Comparison of ENCODE assay signal across 17 cellular contexts in the genomic region with DNA sequence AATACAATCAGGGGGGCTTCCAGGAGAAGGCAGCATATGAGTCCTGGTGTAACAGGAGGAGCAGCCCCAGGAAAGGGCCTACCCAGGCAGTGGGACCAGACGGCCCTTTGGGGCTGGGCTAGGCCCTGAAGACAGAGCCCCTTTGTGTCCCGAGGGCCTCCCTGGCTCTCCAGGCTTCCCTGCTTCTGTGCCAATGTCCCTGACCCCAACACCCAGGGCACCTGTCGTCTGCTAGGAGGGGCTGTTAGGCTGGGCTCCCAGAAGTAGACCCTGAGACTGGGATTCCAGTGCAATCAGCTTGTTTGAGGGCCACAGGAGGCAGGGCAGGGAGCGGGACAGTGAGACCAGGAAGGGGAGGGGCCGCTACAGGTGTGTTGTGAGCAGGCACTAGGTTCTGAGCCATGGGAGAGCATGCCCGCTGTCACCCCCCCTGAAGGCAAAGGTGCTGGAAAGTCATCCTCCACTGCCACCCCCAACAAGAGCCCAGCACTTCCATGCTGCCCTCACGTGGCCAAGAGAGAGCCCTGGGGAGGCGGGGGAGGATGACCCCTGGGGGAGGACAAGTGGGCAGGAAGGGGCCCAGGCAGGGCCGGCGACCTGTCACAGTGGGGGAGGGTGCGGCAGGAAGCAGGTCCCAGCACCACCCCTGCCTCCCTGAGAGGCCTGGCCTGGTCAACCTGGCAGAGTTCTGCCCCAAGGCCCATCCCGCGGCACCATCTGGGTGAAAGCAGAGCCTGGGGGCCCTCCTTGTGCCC.
"Had no signal": no experiment of that assay in that cellular context is flagged by ENCODE, and none has a peak within 500 bp of the region (broad histone marks: within the 10 kb centered on the region; RNA-seq: fewer than 3 reads in every experiment).

No MANE protein-coding gene starts in this region.

- H3K27ac Mint-ChIP-seq: activated B cell treated with CpG ODN at 0.5 μM for 24 hours; activated CD4-positive, alpha-beta memory T cell treated with anti-CD3 and anti-CD28 coated beads for 36 hours; activated naive CD8-positive, alpha-beta T cell treated with anti-CD3 and anti-CD28 coated beads, Interleukin-2, amount 10 ng/mL, durations not matched to agents 7 days and 5 days; activated T-helper 17 cell treated with anti-CD3 and anti-CD28 coated beads, Interleukin-2, amount 50 U/mL, for 72 hours; naive thymus-derived CD8-positive, alpha-beta T cell; stimulated activated effector memory CD8-positive, alpha-beta T cell treated with anti-CD3 and anti-CD28 coated beads, Interleukin-12 subunit alpha, Interleukin-12 subunit beta, amount 100 ng/mL, for 72 hours had no signal

- H3K9me3 Mint-ChIP-seq: activated B cell treated with CpG ODN at 0.5 μM for 24 hours; activated CD4-positive, alpha-beta memory T cell treated with anti-CD3 and anti-CD28 coated beads for 36 hours; activated naive CD8-positive, alpha-beta T cell treated with anti-CD3 and anti-CD28 coated beads, Interleukin-2, amount 10 ng/mL, durations not matched to agents 7 days and 5 days; activated T-helper 17 cell treated with anti-CD3 and anti-CD28 coated beads, Interleukin-2, amount 50 U/mL, for 72 hours; naive thymus-derived CD8-positive, alpha-beta T cell; stimulated activated effector memory CD8-positive, alpha-beta T cell treated with anti-CD3 and anti-CD28 coated beads, Interleukin-12 subunit alpha, Interleukin-12 subunit beta, amount 100 ng/mL, for 72 hours had no signal

- H3K9me3 ChIP-seq: sigmoid colon, thoracic aorta, upper lobe of left lung had no signal

- H3K36me3 ChIP-seq: sigmoid colon, thoracic aorta, upper lobe of left lung had no signal

- H3K36me3 Mint-ChIP-seq: activated CD4-positive, alpha-beta memory T cell treated with anti-CD3 and anti-CD28 coated beads for 36 hours; activated naive CD8-positive, alpha-beta T cell treated with anti-CD3 and anti-CD28 coated beads, Interleukin-2, amount 10 ng/mL, durations not matched to agents 7 days and 5 days; brain; naive thymus-derived CD8-positive, alpha-beta T cell; stimulated activated effector memory CD8-positive, alpha-beta T cell treated with anti-CD3 and anti-CD28 coated beads, Interleukin-12 subunit alpha, Interleukin-12 subunit beta, amount 100 ng/mL, for 72 hours had no signal

- DNase-seq: activated B cell treated with CpG ODN at 0.5 μM for 24 hours; activated CD4-positive, alpha-beta memory T cell treated with anti-CD3 and anti-CD28 coated beads for 36 hours; activated CD4-positive, alpha-beta T cell treated with anti-CD3 and anti-CD28 coated beads for 4 hours; activated naive CD4-positive, alpha-beta T cell treated with Interleukin-2 at 50 U/mL for 16 hours; activated naive CD8-positive, alpha-beta T cell treated with anti-CD3 and anti-CD28 coated beads, Interleukin-2, amount 10 ng/mL, durations not matched to agents 7 days and 5 days; caudate nucleus; erythroblast; mesenchymal stem cell; naive thymus-derived CD8-positive, alpha-beta T cell; sigmoid colon; stimulated activated CD4-positive, alpha-beta T cell treated with anti-CD3 and anti-CD28 coated beads, Interleukin-4, amount 100 ng/mL, for 24 hours; SW 1271; upper lobe of left lung had no signal

- H3K4me1 Mint-ChIP-seq: activated B cell treated with CpG ODN at 0.5 μM for 24 hours; activated naive CD8-positive, alpha-beta T cell treated with anti-CD3 and anti-CD28 coated beads, Interleukin-2, amount 10 ng/mL, durations not matched to agents 7 days and 5 days; activated T-helper 17 cell treated with anti-CD3 and anti-CD28 coated beads, Interleukin-2, amount 50 U/mL, for 72 hours had no signal

- H3K4me3 Mint-ChIP-seq: activated B cell treated with CpG ODN at 0.5 μM for 24 hours; activated CD4-positive, alpha-beta memory T cell treated with anti-CD3 and anti-CD28 coated beads for 36 hours; activated naive CD8-positive, alpha-beta T cell treated with anti-CD3 and anti-CD28 coated beads, Interleukin-2, amount 10 ng/mL, durations not matched to agents 7 days and 5 days; activated T-helper 17 cell treated with anti-CD3 and anti-CD28 coated beads, Interleukin-2, amount 50 U/mL, for 72 hours; naive thymus-derived CD8-positive, alpha-beta T cell; stimulated activated effector memory CD8-positive, alpha-beta T cell treated with anti-CD3 and anti-CD28 coated beads, Interleukin-12 subunit alpha, Interleukin-12 subunit beta, amount 100 ng/mL, for 72 hours had no signal

- H3K27ac ChIP-seq: sigmoid colon, thoracic aorta, upper lobe of left lung had no signal

- H3K4me3 ChIP-seq: sigmoid colon, thoracic aorta, upper lobe of left lung had no signal

- ATAC-seq: activated T-helper 17 cell treated with anti-CD3 and anti-CD28 coated beads, Interleukin-2, amount 50 U/mL, for 72 hours; naive thymus-derived CD8-positive, alpha-beta T cell; stimulated activated effector memory CD8-positive, alpha-beta T cell treated with anti-CD3 and anti-CD28 coated beads, Interleukin-12 subunit alpha, Interleukin-12 subunit beta, amount 100 ng/mL, for 72 hours had no signal
